In genomic region chr3:24483873-24484272, GRCh38 we compare ENCODE assay signal across 1 cellular context.
TF ChIP-seq lines count a peak whose summit lies in the region.

No MANE protein-coding gene starts in this region.

TF ChIP-seq in HEK293, 187 proteins besides CTCF, POLR2A, EP300 and RAD21 (continued from another document):
- TF ChIP-seq ZNF18 (tag by site-specific recombination; IDR thresholded peaks at IDR 0.05) (no peak), ZXDB (tag by site-specific recombination; IDR thresholded peaks at IDR 0.05) (no peak), ZNF501 (tag by site-specific recombination; IDR thresholded peaks at IDR 0.05) (no peak), PATZ1 (tag by site-specific recombination; IDR thresholded peaks at IDR 0.05) (no peak), ZNF514 (tag by site-specific recombination; IDR thresholded peaks at IDR 0.05) (no peak)
